13 cellular contexts compared by ENCODE assay signal in the genomic region with DNA sequence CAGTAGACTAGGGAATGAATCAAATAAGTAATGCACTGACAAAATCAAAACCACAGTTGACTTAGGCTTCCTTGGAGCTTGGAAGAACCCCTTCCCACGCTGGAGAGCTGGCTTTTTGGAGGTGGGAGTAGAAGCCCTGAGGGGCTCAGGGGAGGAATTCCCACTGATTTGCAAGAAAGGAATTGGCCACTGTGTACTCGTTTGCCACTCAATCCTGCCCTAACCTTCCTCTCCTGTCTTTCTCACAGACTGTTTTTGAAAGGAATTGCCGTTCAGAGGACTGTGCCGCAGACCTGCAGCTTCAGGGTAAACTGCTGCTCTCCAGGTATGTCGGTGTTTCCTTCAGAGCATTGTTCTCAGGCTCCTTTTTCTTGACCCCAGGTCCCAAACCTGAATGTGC.
DNase-seq lines count a peak whose midpoint lies in the region; FAIRE-seq and TF ChIP-seq lines count a peak whose summit lies in the region.
"Had no signal": no experiment of that assay in that cellular context is flagged by ENCODE, and none has a peak within 500 bp of the region (broad histone marks: within the 10 kb centered on the region; RNA-seq: fewer than 3 reads in every experiment).

No MANE protein-coding gene starts in this region.

- H3K36me3 ChIP-seq in left ventricle myocardium inferior (peaks cover 10% of the 10 kb centered on the region), right atrium auricular region (no peaks in the 10 kb centered on the region), keratinocyte (ENCODE audit: control insufficient read depth in 2 of 2, extremely low read depth in 1 of 2, insufficient read depth in 2 of 2, low read length in 2 of 2) (no peaks in the 10 kb centered on the region), trophoblast cell (ENCODE audit: control insufficient read depth in 1 of 2, insufficient read depth in 2 of 2, low read length in 2 of 2) (no peaks in the 10 kb centered on the region), brain microvascular endothelial cell (replicated peaks) (no peaks in the 10 kb centered on the region)

- no peak overlapping the region for H2AK5ac ChIP-seq in trophoblast cell (ENCODE audit: low read length)

- no peak for TF ChIP-seq POLR2A in erythroblast (IDR thresholded peaks at IDR 0.05; ENCODE audit: low read length)

- H3K9ac ChIP-seq in keratinocyte (ENCODE audit: control insufficient read depth, extremely low read depth, insufficient read depth, low read length) (no peak overlapping the region), trophoblast cell (ENCODE audit: low read length) (no peak overlapping the region)

- H2BK120ac ChIP-seq in trophoblast cell (ENCODE audit: insufficient read depth, low read length, poor library complexity) = no peak overlapping the region

- H3K4me3 ChIP-seq in left ventricle myocardium inferior (no peak overlapping the region), right atrium auricular region (no peak overlapping the region), keratinocyte (ENCODE audit: control insufficient read depth in 2 of 3, extremely low read depth in 1 of 3, insufficient read depth in 2 of 3, low read depth in 1 of 3, low read length in 3 of 3) (peak overlapping the region in 1 of 3 experiments; percentile 7), trophoblast cell (ENCODE audit: low read depth, low read length) (no peak overlapping the region), brain microvascular endothelial cell (ENCODE audit: low read depth, low read length) (no peak overlapping the region)
- H3K4me3 ChIP-seq: A549 had no signal

- no peaks in the 10 kb centered on the region for H3K79me2 ChIP-seq in keratinocyte (ENCODE audit: control insufficient read depth, insufficient read depth, low read length)
- H3K79me2 ChIP-seq in trophoblast cell (ENCODE audit: control insufficient read depth, insufficient read depth, low read length, poor library complexity) = peaks cover 4% of the 10 kb centered on the region

- H4K8ac ChIP-seq in trophoblast cell (ENCODE audit: low read depth, low read length) = no peak overlapping the region

- WGBS in trophoblast cell (ENCODE audit: extremely low coverage, insufficient coverage, insufficient read length) = no CpG with 5 or more reads among the region's 5 CpGs

- intact Hi-C loops in left ventricle myocardium inferior (cut with micrococcal nuclease) = no loop called here

- in situ Hi-C loops in brain microvascular endothelial cell (cut with HindIII; ENCODE audit: low pct_ligation_motif_present, low sequenced_read_pairs) = no loop called here

- H3K23ac ChIP-seq in trophoblast cell (ENCODE audit: low read length) = no peak overlapping the region

- peaks cover 27% of the 10 kb centered on the region for H3K4me1 ChIP-seq in left ventricle myocardium inferior
- H3K4me1 ChIP-seq in right atrium auricular region = no peaks in the 10 kb centered on the region
- peaks cover 19% of the 10 kb centered on the region for H3K4me1 ChIP-seq in keratinocyte (ENCODE audit: control insufficient read depth, extremely low read depth, insufficient read depth, low read length)
- H3K4me1 ChIP-seq in trophoblast cell (ENCODE audit: control insufficient read depth in 1 of 2, insufficient read depth in 2 of 2, low read length in 2 of 2) = peaks cover 8 to 16% of the 10 kb centered on the region in 2 experiments
- H3K4me1 ChIP-seq: A549 had no signal

- H3K9me1 ChIP-seq in keratinocyte (ENCODE audit: control insufficient read depth, extremely low read depth, insufficient read depth, low read length) = no peaks in the 10 kb centered on the region

- no peak for TF ChIP-seq CTCF in left ventricle myocardium inferior (IDR thresholded peaks at IDR 0.05; ENCODE audit: borderline replicate concordance)
- no peak for TF ChIP-seq CTCF in right atrium auricular region (IDR thresholded peaks at IDR 0.05)
- no peak for TF ChIP-seq CTCF in keratinocyte (optimal IDR thresholded peaks at IDR 0.05 in 1 of 3, IDR thresholded peaks at IDR 0.05 in 1 of 3, conservative IDR thresholded peaks at IDR 0.05 in 1 of 3; ENCODE audit: extremely low read depth in 1 of 3, insufficient read depth in 2 of 3, low read length in 3 of 3)
- TF ChIP-seq CTCF in brain microvascular endothelial cell (IDR thresholded peaks at IDR 0.05; ENCODE audit: low read depth, low read length, missing control alignments) = no peak

- H3K9me3 ChIP-seq in left ventricle myocardium inferior (replicated peaks) (peaks cover 14% of the 10 kb centered on the region), right atrium auricular region (peaks cover 0 to 8% of the 10 kb centered on the region in 2 donors), keratinocyte (ENCODE audit: control insufficient read depth, low read depth, low read length) (no peaks in the 10 kb centered on the region), trophoblast cell (ENCODE audit: insufficient read depth, low read depth, low read length) (peaks cover 2% of the 10 kb centered on the region)
- H3K9me3 ChIP-seq: A549 had no signal

- H4K20me1 ChIP-seq in keratinocyte (ENCODE audit: control insufficient read depth, extremely low read depth, insufficient read depth, low read length) = no peaks in the 10 kb centered on the region

- H3K27me3 ChIP-seq in left ventricle myocardium inferior (ENCODE audit: low read depth) (no peaks in the 10 kb centered on the region), right atrium auricular region (no peaks in the 10 kb centered on the region), keratinocyte (ENCODE audit: control insufficient read depth, extremely low read depth, insufficient read depth, low read length) (no peaks in the 10 kb centered on the region), trophoblast cell (ENCODE audit: insufficient read depth, low read length) (no peaks in the 10 kb centered on the region), brain microvascular endothelial cell (replicated peaks) (no peaks in the 10 kb centered on the region)

- H3K4ac ChIP-seq in trophoblast cell (ENCODE audit: low read depth, low read length) = no peak overlapping the region

- H3K14ac ChIP-seq in trophoblast cell (ENCODE audit: low read length) = no peak overlapping the region

- peak overlapping the region; percentile 58 for H3K27ac ChIP-seq in left ventricle myocardium inferior (replicated peaks)
- peak overlapping the region in 1 of 2 donors; percentile 45 for H3K27ac ChIP-seq in right atrium auricular region
- peak overlapping the region; percentile 12 for H3K27ac ChIP-seq in keratinocyte (ENCODE audit: control insufficient read depth, insufficient read depth, low read length)
- peak overlapping the region; percentile 83 for H3K27ac ChIP-seq in trophoblast cell (ENCODE audit: low read depth, low read length)
- H3K27ac ChIP-seq in brain microvascular endothelial cell = no peak overlapping the region
- H3K27ac ChIP-seq: A549 had no signal

- dilution Hi-C loops in keratinocyte (cut with MboI; ENCODE audit: extremely low pct_ligation_motif_present, low sequenced_read_pairs) = no loop called here

- H2BK12ac ChIP-seq in trophoblast cell (ENCODE audit: low read length) = no peak overlapping the region

- H3K79me1 ChIP-seq in trophoblast cell (ENCODE audit: low read length) = peaks cover 12% of the 10 kb centered on the region

- H2AFZ ChIP-seq in keratinocyte (ENCODE audit: control insufficient read depth, low read length) = peak overlapping the region; percentile 76
- H2AFZ ChIP-seq in trophoblast cell (ENCODE audit: insufficient read depth, low read length, poor library complexity) = no peak overlapping the region

- H3K4me2 ChIP-seq in keratinocyte (ENCODE audit: control insufficient read depth, extremely low read depth, insufficient read depth, low read depth, low read length) = peak overlapping the region; percentile 63
- peak overlapping the region; percentile 33 for H3K4me2 ChIP-seq in trophoblast cell (ENCODE audit: low read length)
- H3K4me2 ChIP-seq: A549 had no signal

- H2BK5ac ChIP-seq in trophoblast cell (ENCODE audit: low read depth, low read length, poor library complexity) = no peak overlapping the region

- H3K18ac ChIP-seq in trophoblast cell (ENCODE audit: low read length) = no peak overlapping the region

- DNase-seq in left ventricle myocardium inferior (no peak), right atrium auricular region (ENCODE audit: low spot score) (no peak), keratinocyte (ENCODE audit: low read depth, low spot score) (no peak), trophoblast cell (peak in 1 of 2 donors; percentile 8), erythroblast (lab: John Stamatoyannopoulos, UW) (no peak), brain microvascular endothelial cell (no peak), HCEC 1CT (no peak)
- DNase-seq: GF-D8, NCI-H1417 treated with DMSO at 0.1 percent for 48 hours, NCI-H187, NCI-H446 treated with DMSO at 0.1 percent for 48 hours, NCI-H526 treated with DMSO at 0.1 percent for 48 hours had no signal

- peak; percentile 43 for FAIRE-seq in keratinocyte (lab: Jason Lieb, UNC)
- FAIRE-seq: A549 had no signal

- H4K12ac ChIP-seq in trophoblast cell (ENCODE audit: low read depth, low read length) = no peak overlapping the region

- H4K91ac ChIP-seq in trophoblast cell (ENCODE audit: low read depth, low read length) = no peak overlapping the region
